Comparison of ENCODE assay signal across 19 cellular contexts in genomic region chr4:36665985-36666384, GRCh38.
DNase-seq lines count a peak whose midpoint lies in the region; ATAC-seq and TF ChIP-seq lines count a peak whose summit lies in the region.
"Had no signal": no experiment of that assay in that cellular context is flagged by ENCODE, and none has a peak within 500 bp of the region (broad histone marks: within the 10 kb centered on the region; RNA-seq: fewer than 3 reads in every experiment).

No MANE protein-coding gene starts in this region.

- no peak overlapping the region for H3K4me3 ChIP-seq in GM12865 (ENCODE audit: low read depth, low read length)
- H3K4me3 ChIP-seq: K562 had no signal

- ATAC-seq in HG02852 (IDR thresholded peaks at IDR 0.05; ENCODE audit: unreplicated experiment) = peak; percentile 58
- ATAC-seq in HG03442 (IDR thresholded peaks at IDR 0.05; ENCODE audit: unreplicated experiment) = peak; percentile 50
- no peak for ATAC-seq in GM21515 (IDR thresholded peaks at IDR 0.05; ENCODE audit: unreplicated experiment)
- ATAC-seq: CD8-positive, alpha-beta T cell; K562 had no signal

- H3K27ac ChIP-seq in substantia nigra (ENCODE audit: low read depth, low read length, poor library complexity, severe bottlenecking) = no peak overlapping the region
- H3K27ac ChIP-seq: 22Rv1, HL-60 had no signal

- H3K4me1 Mint-ChIP-seq in activated CD4-positive, alpha-beta T cell treated with anti-CD3 and anti-CD28 coated beads, Interleukin-2, amount 10 ng/mL, durations not matched to agents 24 days and 14 days = no peaks in the 10 kb centered on the region
- H3K4me1 Mint-ChIP-seq: CD14-positive monocyte had no signal

- DNase-seq in GM12865 (ENCODE audit: low read depth) = peak; percentile 5
- peak; percentile 2 for DNase-seq in RKO (ENCODE audit: low spot score)
- DNase-seq in activated CD4-positive, alpha-beta T cell treated with anti-CD3 and anti-CD28 coated beads, Interleukin-2, amount 10 ng/mL, durations not matched to agents 24 days and 14 days = no peak
- no peak for DNase-seq in stimulated activated naive CD4-positive, alpha-beta T cell (lab: John Stamatoyannopoulos, UW)
- DNase-seq in substantia nigra (lab: John Stamatoyannopoulos, UW) = no peak
- DNase-seq: Caco-2; CD8-positive, alpha-beta T cell; DND-41; GDM1; GOT3; H9; Karpas-422 had no signal

- TF ChIP-seq CTCF in GM12865 (IDR thresholded peaks at IDR 0.05; ENCODE audit: insufficient read depth, low read depth, low read length, missing control alignments) = no peak

- H3K4me3 Mint-ChIP-seq in activated CD4-positive, alpha-beta T cell treated with anti-CD3 and anti-CD28 coated beads, Interleukin-2, amount 10 ng/mL, durations not matched to agents 24 days and 14 days = no peak overlapping the region
- H3K4me3 Mint-ChIP-seq: CD14-positive monocyte; CD8-positive, alpha-beta T cell; H9 had no signal

- no peaks in the 10 kb centered on the region for H3K36me3 Mint-ChIP-seq in activated CD4-positive, alpha-beta T cell treated with anti-CD3 and anti-CD28 coated beads, Interleukin-2, amount 10 ng/mL, durations not matched to agents 24 days and 14 days (ENCODE audit: low read depth)
- H3K36me3 Mint-ChIP-seq: CD14-positive monocyte; CD8-positive, alpha-beta T cell had no signal

- intact Hi-C loops in activated CD4-positive, alpha-beta T cell treated with anti-CD3 and anti-CD28 coated beads, Interleukin-2, amount 10 ng/mL, durations not matched to agents 24 days and 14 days (cut with micrococcal nuclease) = no loop called here

- no peaks in the 10 kb centered on the region for H3K9me3 Mint-ChIP-seq in activated CD4-positive, alpha-beta T cell treated with anti-CD3 and anti-CD28 coated beads, Interleukin-2, amount 10 ng/mL, durations not matched to agents 24 days and 14 days

- no peaks in the 10 kb centered on the region for H3K27me3 Mint-ChIP-seq in activated CD4-positive, alpha-beta T cell treated with anti-CD3 and anti-CD28 coated beads, Interleukin-2, amount 10 ng/mL, durations not matched to agents 24 days and 14 days

- H3K27ac Mint-ChIP-seq in activated CD4-positive, alpha-beta T cell treated with anti-CD3 and anti-CD28 coated beads, Interleukin-2, amount 10 ng/mL, durations not matched to agents 24 days and 14 days = no peak overlapping the region
- H3K27ac Mint-ChIP-seq: CD14-positive monocyte; CD8-positive, alpha-beta T cell; H9 had no signal

Comparison
In these comparisons a context has a peak if more than half of its experiments do, and no peak if none do; other contexts are left out.
1. DNase-seq: peak in GM12865 (single experiment) and RKO (single experiment); none in activated CD4-positive, alpha-beta T cell treated with anti-CD3 and anti-CD28 coated beads, Interleukin-2, amount 10 ng/mL, durations not matched to agents 24 days and 14 days (single experiment), stimulated activated naive CD4-positive, alpha-beta T cell (0 of 6) and substantia nigra (0 of 49).